12 cellular contexts compared by ENCODE assay signal in genomic region chr11:45411221-45411946, GRCh38.
A peak's percentile ranks its signal among the peaks of the same experiment; 100 is the strongest.
DNase-seq lines count a peak whose midpoint lies in the region; ATAC-seq and TF ChIP-seq lines count a peak whose summit lies in the region.
"Had no signal": no experiment of that assay in that cellular context is flagged by ENCODE, and none has a peak within 500 bp of the region (broad histone marks: within the 10 kb centered on the region; RNA-seq: fewer than 3 reads in every experiment).

No MANE protein-coding gene starts in this region.

- H3K18ac ChIP-seq in neuronal stem cell (ENCODE audit: low read length): no peak overlapping the region

- no peaks in the 10 kb centered on the region for H3K9me3 ChIP-seq in GM23248 (ENCODE audit: low read depth)
- no peaks in the 10 kb centered on the region for H3K9me3 ChIP-seq in neuronal stem cell (replicated peaks in 1 of 2; ENCODE audit: control insufficient read depth in 2 of 2, insufficient read depth in 1 of 2, low read depth in 1 of 2, low read length in 2 of 2)

- H2BK5ac ChIP-seq in neuronal stem cell (ENCODE audit: low read length): no peak overlapping the region

- no peaks in the 10 kb centered on the region for H3K79me2 ChIP-seq in GM23248 (ENCODE audit: insufficient read depth)

- no peaks in the 10 kb centered on the region for H3K79me1 ChIP-seq in neuronal stem cell (ENCODE audit: low read depth, low read length)

- H3K14ac ChIP-seq in neuronal stem cell (ENCODE audit: low read length): no peak overlapping the region

- H4K91ac ChIP-seq in neuronal stem cell (ENCODE audit: low read depth, low read length, poor library complexity): no peak overlapping the region

- WGBS in GM23248 (ENCODE audit: low coverage in 1 of 2, low lambda C conversion rate in 2 of 2, missing lambda C conversion rate in 2 of 2), 2 experiments: 10 to 13% methylated on average over 7 of the region's 7 CpGs
- no CpG with 5 or more reads among the region's 7 CpGs for WGBS in neuronal stem cell (ENCODE audit: extremely low coverage in 2 of 2, insufficient read length in 2 of 2, insufficient replicate concordance in 1 of 2), 2 donors

- no peak overlapping the region for H2AK5ac ChIP-seq in neuronal stem cell (ENCODE audit: low read depth, low read length)

- H2BK12ac ChIP-seq in neuronal stem cell (ENCODE audit: low read length): no peak overlapping the region

- H4K20me1 ChIP-seq in GM23248 (ENCODE audit: insufficient read depth): no peaks in the 10 kb centered on the region

- H3K9me2 ChIP-seq in GM23248 (ENCODE audit: insufficient read depth): no peaks in the 10 kb centered on the region

- ATAC-seq in SK-N-SH treated with all-trans-retinoic acid at 6 μM for 48 hours (peak; percentile 94), GM19328 (IDR thresholded peaks at IDR 0.05; ENCODE audit: unreplicated experiment) (no peak), HG03442 (IDR thresholded peaks at IDR 0.05; ENCODE audit: unreplicated experiment) (no peak)
- ATAC-seq: activated naive CD4-positive, alpha-beta T cell treated with anti-CD3 and anti-CD28 coated beads, Interleukin-2, amount 50 U/mL, for 72 hours; effector memory CD8-positive, alpha-beta T cell had no signal

- H2BK15ac ChIP-seq in neuronal stem cell (ENCODE audit: low read length): no peak overlapping the region

- H3K4me3 ChIP-seq in GM23248: no peak overlapping the region
- no peak overlapping the region for H3K4me3 ChIP-seq in fibroblast of mammary gland (ENCODE audit: control insufficient read depth, low read depth, low read length)
- no peak overlapping the region for H3K4me3 ChIP-seq in neuronal stem cell (ENCODE audit: low read length in 2 of 2)

- no peaks in the 10 kb centered on the region for H3F3A ChIP-seq in GM23248 (ENCODE audit: insufficient read depth)

- no peak overlapping the region for H3K27ac ChIP-seq in GM23248
- no peak overlapping the region for H3K27ac ChIP-seq in neuronal stem cell (replicated peaks; ENCODE audit: low read length)

- H3K4ac ChIP-seq in neuronal stem cell (ENCODE audit: low read length): no peak overlapping the region

- no peak overlapping the region for H2BK120ac ChIP-seq in neuronal stem cell (ENCODE audit: low read depth, low read length)

- H3K27me3 ChIP-seq in GM23248 (replicated peaks; ENCODE audit: insufficient read depth) (peaks cover 16% of the 10 kb centered on the region), neuronal stem cell (ENCODE audit: control insufficient read depth in 3 of 3, insufficient read depth in 3 of 3, low read depth in 1 of 3, low read length in 3 of 3) (peaks cover 0 to 22% (median 3%) of the 10 kb centered on the region in 3 experiments)

- H3K9ac ChIP-seq in GM23248 (no peak overlapping the region), neuronal stem cell (ENCODE audit: low read depth, low read length, poor library complexity) (no peak overlapping the region)

- no peak overlapping the region for H3K4me2 ChIP-seq in GM23248 (ENCODE audit: unreplicated experiment)
- peak overlapping the region; percentile 23 for H3K4me2 ChIP-seq in neuronal stem cell (ENCODE audit: insufficient read depth, low read length, poor library complexity, severe bottlenecking)

- in situ Hi-C loops in GM23248 (cut with MboI): no loop called here

- TF ChIP-seq CTCF in fibroblast of mammary gland (conservative IDR thresholded peaks at IDR 0.05; ENCODE audit: control insufficient read depth, insufficient read depth, low read depth, low read length): no peak

- peak; percentile 53 for DNase-seq in GM23248
- DNase-seq in fibroblast of mammary gland (ENCODE audit: low read depth): peak; percentile 47
- DNase-seq in neuronal stem cell (ENCODE audit: low spot score): no peak
- DNase-seq in HCEC 1CT: no peak
- no peak for DNase-seq in stimulated activated naive CD4-positive, alpha-beta T cell treated with Interleukin-2 at 50 U/mL for 16 hours (lab: John Stamatoyannopoulos, UW)
- DNase-seq: CD4-positive, CD25-positive, alpha-beta regulatory T cell; effector memory CD8-positive, alpha-beta T cell; NCI-H446 had no signal

- no peak overlapping the region for H3K23ac ChIP-seq in neuronal stem cell (ENCODE audit: low read depth, low read length, poor library complexity)

- H2AFZ ChIP-seq in GM23248 (peak overlapping the region; percentile 7; the same call in 1 of the 2 replicates), neuronal stem cell (ENCODE audit: low read length) (peak overlapping the region; percentile 72)

- H4K8ac ChIP-seq in neuronal stem cell (ENCODE audit: low read depth, low read length): no peak overlapping the region

- H3K4me1 ChIP-seq in GM23248 (ENCODE audit: insufficient read depth): peaks cover 5% of the 10 kb centered on the region; the same call in 1 of the 2 replicates
- peaks cover 27 to 29% of the 10 kb centered on the region in 2 donors for H3K4me1 ChIP-seq in neuronal stem cell (ENCODE audit: control insufficient read depth in 2 of 2, insufficient read depth in 1 of 2, low read depth in 1 of 2, low read length in 2 of 2)

- H3K36me3 ChIP-seq in GM23248 (ENCODE audit: low read depth) (no peaks in the 10 kb centered on the region), neuronal stem cell (replicated peaks in 1 of 2; ENCODE audit: control insufficient read depth in 2 of 2, insufficient read depth in 2 of 2, low read length in 2 of 2) (no peaks in the 10 kb centered on the region)

TF ChIP-seq in SK-N-SH treated with all-trans-retinoic acid at 6 μM for 48 hours, 23 proteins besides CTCF, POLR2A, EP300 and RAD21:
- no peak for TF ChIP-seq RARB (CRISPR knock-in tag; IDR thresholded peaks at IDR 0.05)
- no peak for TF ChIP-seq ARNTL (CRISPR knock-in tag; IDR thresholded peaks at IDR 0.05; ENCODE audit: borderline replicate concordance, low read depth)
- no peak for TF ChIP-seq CREB5 (CRISPR knock-in tag; IDR thresholded peaks at IDR 0.05; ENCODE audit: low read depth)
- no peak for TF ChIP-seq ZFP3 (CRISPR knock-in tag; IDR thresholded peaks at IDR 0.05)
- TF ChIP-seq ZNF8 (CRISPR knock-in tag; IDR thresholded peaks at IDR 0.05): no peak
- TF ChIP-seq OSR1 (CRISPR knock-in tag; IDR thresholded peaks at IDR 0.05): no peak
- TF ChIP-seq BACH2 (CRISPR knock-in tag; IDR thresholded peaks at IDR 0.05; ENCODE audit: borderline replicate concordance): no peak
- no peak for TF ChIP-seq SNAI2 (CRISPR knock-in tag; IDR thresholded peaks at IDR 0.05)
- TF ChIP-seq TOX (CRISPR knock-in tag; IDR thresholded peaks at IDR 0.05; ENCODE audit: borderline replicate concordance): no peak
- TF ChIP-seq ZNF565 (CRISPR knock-in tag; conservative IDR thresholded peaks at IDR 0.05; ENCODE audit: low read depth): no peak
- TF ChIP-seq CSDC2 (CRISPR knock-in tag; IDR thresholded peaks at IDR 0.05): no peak
- no peak for TF ChIP-seq ZFP30 (CRISPR knock-in tag; IDR thresholded peaks at IDR 0.05)
- TF ChIP-seq PATZ1 (CRISPR knock-in tag; IDR thresholded peaks at IDR 0.05; ENCODE audit: borderline replicate concordance): no peak
- no peak for TF ChIP-seq TCF4 (CRISPR knock-in tag; IDR thresholded peaks at IDR 0.05; ENCODE audit: borderline replicate concordance)
- no peak for TF ChIP-seq ZC3H10 (CRISPR knock-in tag; IDR thresholded peaks at IDR 0.05)
- no peak for TF ChIP-seq GLIS3 (CRISPR knock-in tag; IDR thresholded peaks at IDR 0.05)

Comparison
In these comparisons a context has a peak if more than half of its experiments do, and no peak if none do; other contexts are left out.
1. DNase-seq: peak in GM23248 (single experiment) and fibroblast of mammary gland (single experiment); none in neuronal stem cell (single experiment), HCEC 1CT (single experiment) and stimulated activated naive CD4-positive, alpha-beta T cell treated with Interleukin-2 at 50 U/mL for 16 hours (single experiment).